Comparison of ENCODE assay signal across 27 cellular contexts in the genomic region with DNA sequence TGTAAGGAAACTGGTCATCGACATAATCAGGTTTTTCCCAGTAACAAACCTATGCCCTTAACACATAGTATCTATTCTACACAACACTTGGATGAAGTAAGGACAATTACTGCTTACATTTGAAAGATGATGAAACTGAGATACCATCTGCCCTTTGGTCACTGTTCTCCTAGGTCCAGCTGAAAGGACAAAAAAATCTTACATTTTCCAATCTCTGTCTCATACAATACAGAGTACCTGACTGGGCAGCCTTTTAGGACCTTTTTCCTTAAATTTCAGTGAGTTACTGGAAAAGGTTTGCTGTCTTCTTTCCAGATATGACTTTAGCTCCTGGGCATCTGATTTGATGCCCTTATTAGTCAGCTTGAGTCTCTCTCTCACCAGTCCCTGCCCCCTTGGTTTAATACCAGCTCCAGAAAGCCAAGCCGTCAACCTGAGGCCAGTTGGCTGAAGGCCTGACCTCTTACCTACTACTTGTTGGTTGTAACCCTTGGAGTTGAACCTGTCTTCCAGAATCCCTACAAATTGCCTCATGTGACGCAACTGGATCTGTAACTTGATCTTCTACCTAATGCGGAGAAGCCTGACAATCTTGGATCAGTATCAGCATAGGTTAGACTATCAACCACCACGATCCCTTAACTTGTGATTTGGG.
"Had no signal": no experiment of that assay in that cellular context is flagged by ENCODE, and none has a peak within 500 bp of the region (broad histone marks: within the 10 kb centered on the region; RNA-seq: fewer than 3 reads in every experiment).

No MANE protein-coding gene starts in this region.

- H2AFZ ChIP-seq: PC-9 had no signal

- DNase-seq: activated CD4-positive, alpha-beta T cell treated with anti-CD3 and anti-CD28 coated beads for 36 hours; activated CD4-positive, alpha-beta T cell treated with anti-CD3 and anti-CD28 coated beads, Interleukin-2, amount 10 ng/mL, durations not matched to agents 7 days and 5 days; activated CD4-positive, alpha-beta T cell treated with anti-CD3 and anti-CD28 coated beads, Interleukin-2, amount 50 U/mL, for 48 hours; activated CD8-positive, alpha-beta T cell treated with anti-CD3 and anti-CD28 coated beads, Interleukin-2, amount 10 ng/mL, durations not matched to agents 7 days and 5 days; activated gamma-delta T cell; activated naive CD4-positive, alpha-beta T cell treated with Interleukin-2 at 50 U/mL for 16 hours; activated naive CD8-positive, alpha-beta T cell treated with anti-CD3 and anti-CD28 coated beads, Interleukin-2, amount 10 ng/mL, durations not matched to agents 7 days and 5 days; activated T-cell treated with anti-CD3 and anti-CD28 coated beads, Interleukin-2, amount 50 U/mL, for 24 hours; amygdala; MG63; NCI-H1048; NCI-H1105 treated with DMSO at 0.1 percent for 48 hours; NCI-H1436; NCI-H1694; NCI-H2029; NCI-H345; NCI-H526; NCI-H748 treated with DMSO at 0.1 percent for 48 hours; NK-92 treated with Interleukin-12 subunit alpha and Interleukin-12 subunit beta, amount 100 ng/mL, for 24 hours; Right ventricle myocardium superior had no signal

- H3K36me3 Mint-ChIP-seq: activated naive CD4-positive, alpha-beta T cell treated with anti-CD3 and anti-CD28 coated beads, Interleukin-2, amount 50 U/mL, for 24 hours; activated naive CD8-positive, alpha-beta T cell treated with anti-CD3 and anti-CD28 coated beads, Interleukin-2, amount 10 ng/mL, durations not matched to agents 7 days and 5 days had no signal

- H3K4me3 ChIP-seq: ascending aorta, MG63, PC-9 had no signal

- H3K4me1 ChIP-seq: ascending aorta had no signal

- H3K9ac ChIP-seq: KMS-11 had no signal

- H3K9me3 ChIP-seq: ascending aorta, MG63 had no signal

- H3K4me3 Mint-ChIP-seq: activated CD4-positive, alpha-beta T cell treated with anti-CD3 and anti-CD28 coated beads for 36 hours; activated CD4-positive, alpha-beta T cell treated with anti-CD3 and anti-CD28 coated beads, Interleukin-2, amount 10 ng/mL, durations not matched to agents 7 days and 5 days; activated CD8-positive, alpha-beta T cell treated with anti-CD3 and anti-CD28 coated beads, Interleukin-2, amount 10 ng/mL, durations not matched to agents 7 days and 5 days; activated naive CD4-positive, alpha-beta T cell treated with anti-CD3 and anti-CD28 coated beads, Interleukin-2, amount 50 U/mL, for 24 hours; activated naive CD8-positive, alpha-beta T cell treated with anti-CD3 and anti-CD28 coated beads, Interleukin-2, amount 10 ng/mL, durations not matched to agents 7 days and 5 days; activated T-cell treated with anti-CD3 and anti-CD28 coated beads, Interleukin-2, amount 50 U/mL, for 24 hours; T-helper 1 cell treated with Interleukin-12 subunit alpha and Interleukin-12 subunit beta and Interleukin-4 antibody, amounts not matched to agents 30 μg/mL and 1 μg/mL, for 36 hours; T-helper 2 cell treated with Interferon-gamma antibody and Interleukin-4, amounts not matched to agents 5 μg/mL and 100 μg/mL, for 36 hours had no signal

- H3K27ac Mint-ChIP-seq: activated CD4-positive, alpha-beta T cell treated with anti-CD3 and anti-CD28 coated beads for 36 hours; activated CD4-positive, alpha-beta T cell treated with anti-CD3 and anti-CD28 coated beads, Interleukin-2, amount 10 ng/mL, durations not matched to agents 7 days and 5 days; activated CD8-positive, alpha-beta T cell treated with anti-CD3 and anti-CD28 coated beads, Interleukin-2, amount 10 ng/mL, durations not matched to agents 7 days and 5 days; activated naive CD4-positive, alpha-beta T cell treated with anti-CD3 and anti-CD28 coated beads, Interleukin-2, amount 50 U/mL, for 24 hours; activated naive CD8-positive, alpha-beta T cell treated with anti-CD3 and anti-CD28 coated beads, Interleukin-2, amount 10 ng/mL, durations not matched to agents 7 days and 5 days; activated T-cell treated with anti-CD3 and anti-CD28 coated beads, Interleukin-2, amount 50 U/mL, for 24 hours; activated T-helper 2 cell treated with anti-CD3 and anti-CD28 coated beads, Interferon-gamma antibody, Interleukin-2, Interleukin-4, amounts not matched to agents 10 μg/mL and 5 μg/mL and 100 μg/mL, durations not matched to agents 14 hours and 24 hours and 36 hours; T-helper 1 cell treated with Interleukin-12 subunit alpha and Interleukin-12 subunit beta and Interleukin-4 antibody, amounts not matched to agents 30 μg/mL and 1 μg/mL, for 36 hours; T-helper 2 cell treated with Interferon-gamma antibody and Interleukin-4, amounts not matched to agents 5 μg/mL and 100 μg/mL, for 36 hours had no signal

- H3K4me2 ChIP-seq: KMS-11, PC-9 had no signal

- H3K27ac ChIP-seq: ascending aorta, KMS-11, PC-9 had no signal

- H3K4me1 Mint-ChIP-seq: activated CD4-positive, alpha-beta T cell treated with anti-CD3 and anti-CD28 coated beads for 36 hours; activated CD4-positive, alpha-beta T cell treated with anti-CD3 and anti-CD28 coated beads, Interleukin-2, amount 10 ng/mL, durations not matched to agents 7 days and 5 days; activated naive CD4-positive, alpha-beta T cell treated with anti-CD3 and anti-CD28 coated beads, Interleukin-2, amount 50 U/mL, for 24 hours; activated naive CD8-positive, alpha-beta T cell treated with anti-CD3 and anti-CD28 coated beads, Interleukin-2, amount 10 ng/mL, durations not matched to agents 7 days and 5 days had no signal

- H3K27me3 Mint-ChIP-seq: activated CD4-positive, alpha-beta T cell treated with anti-CD3 and anti-CD28 coated beads for 36 hours; activated CD4-positive, alpha-beta T cell treated with anti-CD3 and anti-CD28 coated beads, Interleukin-2, amount 10 ng/mL, durations not matched to agents 7 days and 5 days; activated naive CD4-positive, alpha-beta T cell treated with anti-CD3 and anti-CD28 coated beads, Interleukin-2, amount 50 U/mL, for 24 hours; activated naive CD8-positive, alpha-beta T cell treated with anti-CD3 and anti-CD28 coated beads, Interleukin-2, amount 10 ng/mL, durations not matched to agents 7 days and 5 days; activated T-cell treated with anti-CD3 and anti-CD28 coated beads, Interleukin-2, amount 50 U/mL, for 24 hours had no signal

- H3K36me3 ChIP-seq: ascending aorta, MG63 had no signal

- H3K27me3 ChIP-seq: ascending aorta, MG63 had no signal

- H3K9me3 Mint-ChIP-seq: activated naive CD4-positive, alpha-beta T cell treated with anti-CD3 and anti-CD28 coated beads, Interleukin-2, amount 50 U/mL, for 24 hours; activated naive CD8-positive, alpha-beta T cell treated with anti-CD3 and anti-CD28 coated beads, Interleukin-2, amount 10 ng/mL, durations not matched to agents 7 days and 5 days; activated T-helper 2 cell treated with anti-CD3 and anti-CD28 coated beads, Interferon-gamma antibody, Interleukin-2, Interleukin-4, amounts not matched to agents 10 μg/mL and 5 μg/mL and 100 μg/mL, durations not matched to agents 14 hours and 24 hours and 36 hours; T-helper 2 cell treated with Interferon-gamma antibody and Interleukin-4, amounts not matched to agents 5 μg/mL and 100 μg/mL, for 36 hours had no signal

- ATAC-seq: activated CD4-positive, alpha-beta T cell treated with anti-CD3 and anti-CD28 coated beads for 36 hours; activated CD8-positive, alpha-beta T cell treated with anti-CD3 and anti-CD28 coated beads, Interleukin-2, amount 10 ng/mL, durations not matched to agents 7 days and 5 days had no signal
